ENCODE assay signal across 2 cellular contexts in genomic region chr3:114147281-114147680, GRCh38.
TF ChIP-seq lines count a peak whose summit lies in the region.

No MANE protein-coding gene starts in this region.

TF ChIP-seq in GM23338, 12 proteins besides CTCF, POLR2A, EP300 and RAD21:
- TF ChIP-seq JUNB (IDR thresholded peaks at IDR 0.05; ENCODE audit: unreplicated experiment): no peak
- TF ChIP-seq ZNF462 (CRISPR knock-in tag; IDR thresholded peaks at IDR 0.05): no peak
- no peak for TF ChIP-seq STAT1 (IDR thresholded peaks at IDR 0.05; ENCODE audit: unreplicated experiment)
- no peak for TF ChIP-seq NANOG (IDR thresholded peaks at IDR 0.05; ENCODE audit: borderline replicate concordance)
- TF ChIP-seq ZNF114 (CRISPR knock-in tag; IDR thresholded peaks at IDR 0.05): no peak
- no peak for TF ChIP-seq REST (IDR thresholded peaks at IDR 0.05; ENCODE audit: unreplicated experiment)
- TF ChIP-seq CREB1 (CRISPR knock-in tag; IDR thresholded peaks at IDR 0.05; ENCODE audit: low read depth): no peak
- no peak for TF ChIP-seq EZH2 (IDR thresholded peaks at IDR 0.05; ENCODE audit: low read depth, unreplicated experiment)
- TF ChIP-seq POLR2AphosphoS5 (IDR thresholded peaks at IDR 0.05; ENCODE audit: low read depth): no peak
- no peak for TF ChIP-seq ZNF331 (CRISPR knock-in tag; IDR thresholded peaks at IDR 0.05; ENCODE audit: low read depth)
- no peak for TF ChIP-seq EZH2phosphoT487 (IDR thresholded peaks at IDR 0.05; ENCODE audit: unreplicated experiment)
- TF ChIP-seq ETS1 (IDR thresholded peaks at IDR 0.05): no peak

TF ChIP-seq in H1, 55 proteins besides CTCF, POLR2A, EP300 and RAD21:
- TF ChIP-seq CHD7 (IDR thresholded peaks at IDR 0.05; ENCODE audit: insufficient replicate concordance, low read length): no peak
- peak; percentile 53; the same call in 1 of the 2 replicates for TF ChIP-seq MAX (IDR thresholded peaks at IDR 0.05)
- no peak for TF ChIP-seq EGR1 (IDR thresholded peaks at IDR 0.05; ENCODE audit: borderline replicate concordance, low read depth, low read length)
TF ChIP-seq in H1: peak in this region for 1.
